ENCODE assay signal across 30 cellular contexts in genomic region chr7:21653623-21654022, GRCh38.
"Had no signal": no experiment of that assay in that cellular context is flagged by ENCODE, and none has a peak within 500 bp of the region (broad histone marks: within the 10 kb centered on the region; RNA-seq: fewer than 3 reads in every experiment).

No MANE protein-coding gene starts in this region.

- H3K27ac ChIP-seq: ascending aorta, cardiac muscle cell, VCaP had no signal

- H3K27me3 ChIP-seq: ascending aorta, cardiac muscle cell had no signal

- H3K4me3 ChIP-seq: ascending aorta, cardiac muscle cell had no signal

- DNase-seq: activated B cell treated with CpG ODN at 0.5 μM for 24 hours; activated CD4-positive, alpha-beta memory T cell treated with anti-CD3 and anti-CD28 coated beads for 36 hours; activated CD4-positive, alpha-beta T cell treated with anti-CD3 and anti-CD28 coated beads for 4 hours; activated CD4-positive, alpha-beta T cell treated with anti-CD3 and anti-CD28 coated beads, Interleukin-2, amount 10 ng/mL, durations not matched to agents 24 days and 14 days; activated CD4-positive, alpha-beta T cell treated with anti-CD3 and anti-CD28 coated beads, Interleukin-2, amount 50 U/mL, for 1 hour; activated CD4-positive, alpha-beta T cell treated with anti-CD3 and anti-CD28 coated beads, Interleukin-2, amount 50 U/mL, for 4 hours; activated CD4-positive, CD25-positive, alpha-beta regulatory T cell treated with anti-CD3 and anti-CD28 coated beads, Interleukin-2, amount 50 U/mL, for 72 hours; activated CD8-positive, alpha-beta memory T cell treated with anti-CD3 and anti-CD28 coated beads, Interleukin-2, amount 50 U/mL, for 4 hours; activated CD8-positive, alpha-beta T cell treated with anti-CD3 and anti-CD28 coated beads for 36 hours; activated effector memory CD4-positive, alpha-beta T cell treated with Interleukin-2 at 50 U/mL for 16 hours; activated gamma-delta T cell; activated naive CD4-positive, alpha-beta T cell treated with anti-CD3 and anti-CD28 coated beads, Interleukin-2, amount 10 ng/mL, durations not matched to agents 7 days and 5 days; activated naive CD4-positive, alpha-beta T cell treated with Interleukin-2 at 50 U/mL for 16 hours; activated naive CD8-positive, alpha-beta T cell treated with anti-CD3 and anti-CD28 coated beads, Interleukin-2, amount 10 ng/mL, durations not matched to agents 7 days and 5 days; activated naive CD8-positive, alpha-beta T cell treated with anti-CD3 and anti-CD28 coated beads, Interleukin-2, amount 50 U/mL, for 24 hours; activated T-cell treated with anti-CD3 and anti-CD28 coated beads for 4 hours; activated T-cell treated with anti-CD3 and anti-CD28 coated beads, Interleukin-2, amount 50 U/mL, for 24 hours; activated T-cell treated with anti-CD3 and anti-CD28 coated beads, Interleukin-2, amount 50 U/mL, for 48 hours; amygdala; anterior cingulate cortex; caudate nucleus; cerebellar nuclear complex; T-helper 1 cell; T-helper 2 cell; T-helper 9 cell had no signal

- FAIRE-seq: bronchial epithelial cell, TTC549 had no signal

- H3K9me3 ChIP-seq: ascending aorta had no signal

- H3K4me1 ChIP-seq: ascending aorta had no signal

- H3K36me3 ChIP-seq: ascending aorta, cardiac muscle cell had no signal

- ATAC-seq: activated CD8-positive, alpha-beta T cell treated with anti-CD3 and anti-CD28 coated beads for 36 hours; activated naive CD8-positive, alpha-beta T cell treated with anti-CD3 and anti-CD28 coated beads, Interleukin-2, amount 50 U/mL, for 24 hours had no signal
